In genomic region chr21:9032547-9032946, GRCh38 we compare ENCODE assay signal across 2 cellular contexts.
DNase-seq lines count a peak whose midpoint lies in the region.
"Not testable (repeated sequence)": the region's sequence is repeated elsewhere in the genome, so short reads cannot be mapped to it uniquely, and the experiment has no call there.

No MANE protein-coding gene starts in this region.

- DNase-seq in activated CD4-positive, alpha-beta T cell treated with anti-CD3 and anti-CD28 coated beads, Interleukin-2, amount 10 ng/mL, durations not matched to agents 24 days and 14 days: peak; percentile 49
- peak; percentile 67 for DNase-seq in mesenteric fat pad (ENCODE audit: low spot score)

- H3K4me3 Mint-ChIP-seq in activated CD4-positive, alpha-beta T cell treated with anti-CD3 and anti-CD28 coated beads, Interleukin-2, amount 10 ng/mL, durations not matched to agents 24 days and 14 days: not testable (repeated sequence)

- not testable (repeated sequence) for H3K27me3 Mint-ChIP-seq in activated CD4-positive, alpha-beta T cell treated with anti-CD3 and anti-CD28 coated beads, Interleukin-2, amount 10 ng/mL, durations not matched to agents 24 days and 14 days

- intact Hi-C loops in activated CD4-positive, alpha-beta T cell treated with anti-CD3 and anti-CD28 coated beads, Interleukin-2, amount 10 ng/mL, durations not matched to agents 24 days and 14 days (cut with micrococcal nuclease): not testable (repeated sequence)

- not testable (repeated sequence) for H3K36me3 Mint-ChIP-seq in activated CD4-positive, alpha-beta T cell treated with anti-CD3 and anti-CD28 coated beads, Interleukin-2, amount 10 ng/mL, durations not matched to agents 24 days and 14 days (ENCODE audit: low read depth)

- H3K27ac Mint-ChIP-seq in activated CD4-positive, alpha-beta T cell treated with anti-CD3 and anti-CD28 coated beads, Interleukin-2, amount 10 ng/mL, durations not matched to agents 24 days and 14 days: not testable (repeated sequence)

- not testable (repeated sequence) for H3K9me3 Mint-ChIP-seq in activated CD4-positive, alpha-beta T cell treated with anti-CD3 and anti-CD28 coated beads, Interleukin-2, amount 10 ng/mL, durations not matched to agents 24 days and 14 days

- not testable (repeated sequence) for H3K4me1 Mint-ChIP-seq in activated CD4-positive, alpha-beta T cell treated with anti-CD3 and anti-CD28 coated beads, Interleukin-2, amount 10 ng/mL, durations not matched to agents 24 days and 14 days
